Comparison of ENCODE assay signal across 37 cellular contexts in the genomic region with DNA sequence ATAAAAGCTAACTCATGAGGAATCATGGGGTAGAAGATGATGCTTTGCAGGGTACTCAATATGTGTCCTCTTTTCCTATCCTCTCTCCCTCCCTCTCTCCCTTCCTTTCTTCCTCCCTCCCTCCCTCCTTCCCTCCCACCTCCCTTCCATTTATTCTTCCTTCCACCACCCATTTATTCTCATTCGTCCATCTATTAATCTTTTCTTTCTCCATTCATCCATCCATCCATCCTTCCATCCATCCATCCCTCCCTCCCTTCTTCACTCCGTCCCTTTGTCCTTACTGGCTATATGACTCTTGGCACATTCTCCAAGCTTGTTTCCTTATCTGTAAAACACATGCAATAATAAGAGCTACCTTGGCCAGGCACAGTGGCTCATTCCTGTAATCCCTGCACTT. TPM values are rescaled to one million over a fixed set of nuclear protein-coding genes. Genes with fewer than 3 reads are reported as not detected.
"Had no signal": no experiment of that assay in that cellular context is flagged by ENCODE, and none has a peak within 500 bp of the region (broad histone marks: within the 10 kb centered on the region; RNA-seq: fewer than 3 reads in every experiment).

No MANE protein-coding gene starts in this region.

- H3K9me3 ChIP-seq: MG63 had no signal

- DNase-seq: Karpas-422, Kasumi-1, MG63, MM.1S, MV-4-11, NCI-H1048, NCI-H1092, NCI-H1092 treated with DMSO at 0.1 percent for 48 hours, NCI-H1105, NCI-H1105 treated with DMSO at 0.1 percent for 48 hours, NCI-H1417, NCI-H1417 treated with DMSO at 0.1 percent for 48 hours, NCI-H1436, NCI-H1436 treated with DMSO at 0.1 percent for 48 hours, NCI-H146, NCI-H1694, NCI-H1694 treated with DMSO at 0.1 percent for 48 hours, NCI-H187, NCI-H187 treated with DMSO at 0.1 percent for 48 hours, NCI-H1930, NCI-H2029, NCI-H2029 treated with DMSO at 0.1 percent for 48 hours, NCI-H2081, NCI-H2081 treated with DMSO at 0.1 percent for 48 hours, NCI-H2107, NCI-H2171, NCI-H2227 treated with DMSO at 0.1 percent for 48 hours, NCI-H226, NCI-H345, NCI-H446, NCI-H446 treated with DMSO at 0.1 percent for 48 hours, NCI-H510A, NCI-H510A treated with DMSO at 0.1 percent for 48 hours, NCI-H524, NCI-H524 treated with DMSO at 0.1 percent for 48 hours had no signal

- H3K36me3 ChIP-seq: MG63 had no signal

- H3K4me3 ChIP-seq: MG63 had no signal

RNA-seq across cellular contexts. Expression of a gene that starts 40.9 kb away (rescaled TPM):
- total RNA-seq: LHCN-M2, MCF 10A had no signal
